In genomic region chr11:62125316-62125715, GRCh38 we compare ENCODE assay signal across 9 cellular contexts. TPM values are rescaled to one million over a fixed set of nuclear protein-coding genes. Genes with fewer than 3 reads are reported as not detected.
DNase-seq lines count a peak whose midpoint lies in the region; ATAC-seq and TF ChIP-seq lines count a peak whose summit lies in the region.
"Had no signal": no experiment of that assay in that cellular context is flagged by ENCODE, and none has a peak within 500 bp of the region (broad histone marks: within the 10 kb centered on the region; RNA-seq: fewer than 3 reads in every experiment).

No MANE protein-coding gene starts in this region.

- no peaks in the 10 kb centered on the region for H3K9me3 Mint-ChIP-seq in CD8-positive, alpha-beta T cell
- H3K9me3 Mint-ChIP-seq in IgD-negative memory B cell: no peaks in the 10 kb centered on the region
- H3K9me3 Mint-ChIP-seq in activated naive CD8-positive, alpha-beta T cell treated with anti-CD3 and anti-CD28 coated beads, Interleukin-2, amount 10 ng/mL, durations not matched to agents 7 days and 5 days: no peaks in the 10 kb centered on the region

- no peak for DNase-seq in CD8-positive, alpha-beta T cell
- no peak for DNase-seq in activated naive CD8-positive, alpha-beta T cell treated with anti-CD3 and anti-CD28 coated beads, Interleukin-2, amount 10 ng/mL, durations not matched to agents 7 days and 5 days
- DNase-seq in H4 (ENCODE audit: low spot score) (no peak), superior temporal gyrus (ENCODE audit: extremely low spot score) (no peak), lower leg skin (ENCODE audit: low spot score in 2 of 2) (no peak), NCI-H2171 treated with DMSO at 0.1 percent for 48 hours (lab: John Stamatoyannopoulos, UW) (no peak)
- DNase-seq: retina had no signal

- no peak overlapping the region for H3K27ac ChIP-seq in CD8-positive, alpha-beta T cell (ENCODE audit: low read depth, low read length)

- CTCF ChIA-PET in CD8-positive, alpha-beta T cell (lab: Charles Lee): no interaction called here

- H3K36me3 ChIP-seq in CD8-positive, alpha-beta T cell (ENCODE audit: insufficient read depth, low read length): peaks cover 11% of the 10 kb centered on the region
- peaks cover 14% of the 10 kb centered on the region for H3K36me3 ChIP-seq in mucosa of stomach (ENCODE audit: control insufficient read depth, insufficient read depth, low read length)

- no peaks in the 10 kb centered on the region for H3K27me3 Mint-ChIP-seq in CD8-positive, alpha-beta T cell (ENCODE audit: low read depth)
- no peaks in the 10 kb centered on the region for H3K27me3 Mint-ChIP-seq in IgD-negative memory B cell
- peaks cover 2% of the 10 kb centered on the region for H3K27me3 Mint-ChIP-seq in activated naive CD8-positive, alpha-beta T cell treated with anti-CD3 and anti-CD28 coated beads, Interleukin-2, amount 10 ng/mL, durations not matched to agents 7 days and 5 days

- intact Hi-C loops in CD8-positive, alpha-beta T cell (cut with DNase I, micrococcal nuclease): loop anchor here in 1 of 2 experiments (10.0 kb wide), 2 partner anchors 1221 to 1281 kb away; partner anchors contain the start of genes CCDC86 and PRPF19
- intact Hi-C loops in lower leg skin (cut with DNase I; ENCODE audit: low total_unique reads): no loop called here

- ATAC-seq in CD8-positive, alpha-beta T cell: no peak
- no peak for ATAC-seq in activated naive CD8-positive, alpha-beta T cell treated with anti-CD3 and anti-CD28 coated beads, Interleukin-2, amount 10 ng/mL, durations not matched to agents 7 days and 5 days (ENCODE audit: low read depth)

- TF ChIP-seq POLR2A in lower leg skin (IDR thresholded peaks at IDR 0.05): no peak

- peak overlapping the region; percentile 80 for H3K9ac ChIP-seq in mucosa of stomach (ENCODE audit: low read length)

- peaks cover 30% of the 10 kb centered on the region for H3K4me1 Mint-ChIP-seq in CD8-positive, alpha-beta T cell (ENCODE audit: low read depth)
- peaks cover 17 to 23% (median 20%) of the 10 kb centered on the region in 3 donors for H3K4me1 Mint-ChIP-seq in IgD-negative memory B cell
- H3K4me1 Mint-ChIP-seq in activated naive CD8-positive, alpha-beta T cell treated with anti-CD3 and anti-CD28 coated beads, Interleukin-2, amount 10 ng/mL, durations not matched to agents 7 days and 5 days: peaks cover 25% of the 10 kb centered on the region

- 25 to 36% methylated on average over 4 of the region's 4 CpGs for WGBS in lower leg skin, 2 donors

- H3K27me3 ChIP-seq in CD8-positive, alpha-beta T cell (ENCODE audit: insufficient read depth, low read length): no peaks in the 10 kb centered on the region
- no peaks in the 10 kb centered on the region for H3K27me3 ChIP-seq in mucosa of stomach (ENCODE audit: control insufficient read depth, insufficient read depth, low read length)

- no peak for TF ChIP-seq CTCF in CD8-positive, alpha-beta T cell (IDR thresholded peaks at IDR 0.05)
- no peak for TF ChIP-seq CTCF in lower leg skin (IDR thresholded peaks at IDR 0.05)

- POLR2A ChIA-PET in CD8-positive, alpha-beta T cell (lab: Charles Lee): no interaction called here
- POLR2A ChIA-PET in activated naive CD8-positive, alpha-beta T cell treated with anti-CD3 and anti-CD28 coated beads, Interleukin-2, amount 10 ng/mL, durations not matched to agents 7 days and 5 days (lab: Charles Lee): interaction anchor here (1.2 to 1.3 kb wide), 3 partner anchors 17 to 43 kb away, joined by 3 to 4 read pairs (median 3); no protein-coding TSS in a partner anchor

- H3K4me1 ChIP-seq in CD8-positive, alpha-beta T cell (ENCODE audit: insufficient read depth, low read length): peaks cover 18% of the 10 kb centered on the region
- peaks cover 14% of the 10 kb centered on the region for H3K4me1 ChIP-seq in mucosa of stomach (ENCODE audit: control insufficient read depth, insufficient read depth, low read length)

- H3K36me3 Mint-ChIP-seq in CD8-positive, alpha-beta T cell: peaks cover 31% of the 10 kb centered on the region
- H3K36me3 Mint-ChIP-seq in IgD-negative memory B cell: no peaks in the 10 kb centered on the region
- H3K36me3 Mint-ChIP-seq in activated naive CD8-positive, alpha-beta T cell treated with anti-CD3 and anti-CD28 coated beads, Interleukin-2, amount 10 ng/mL, durations not matched to agents 7 days and 5 days: peaks cover 19% of the 10 kb centered on the region

- no peak overlapping the region for H3K4me3 ChIP-seq in CD8-positive, alpha-beta T cell (ENCODE audit: low read depth, low read length)
- H3K4me3 ChIP-seq in mucosa of stomach (ENCODE audit: low read length): no peak overlapping the region
- H3K4me3 ChIP-seq in lower leg skin (ENCODE audit: low read depth, poor library complexity, severe bottlenecking): no peak overlapping the region

- no peaks in the 10 kb centered on the region for H3K9me3 ChIP-seq in CD8-positive, alpha-beta T cell (ENCODE audit: low read length)
- H3K9me3 ChIP-seq in mucosa of stomach (ENCODE audit: control insufficient read depth, low read length): no peaks in the 10 kb centered on the region

- H3K27ac Mint-ChIP-seq in CD8-positive, alpha-beta T cell: no peak overlapping the region
- peak overlapping the region in 2 of 3 donors; percentile 37 to 86 for H3K27ac Mint-ChIP-seq in IgD-negative memory B cell
- H3K27ac Mint-ChIP-seq in activated naive CD8-positive, alpha-beta T cell treated with anti-CD3 and anti-CD28 coated beads, Interleukin-2, amount 10 ng/mL, durations not matched to agents 7 days and 5 days: peak overlapping the region; percentile 22

- peak overlapping the region; percentile 92 for H3K4me3 Mint-ChIP-seq in CD8-positive, alpha-beta T cell
- H3K4me3 Mint-ChIP-seq in IgD-negative memory B cell: peak overlapping the region; percentile 93 to 97 (median 96)
- peak overlapping the region; percentile 99 for H3K4me3 Mint-ChIP-seq in activated naive CD8-positive, alpha-beta T cell treated with anti-CD3 and anti-CD28 coated beads, Interleukin-2, amount 10 ng/mL, durations not matched to agents 7 days and 5 days

RNA-seq across cellular contexts. Expression of gene INCENP, which starts 1.5 kb away (rescaled TPM):
- 10 to 100 TPM; 11.6 to 16.1 TPM for total RNA-seq in CD8-positive, alpha-beta T cell
- 2.8 TPM for polyA plus RNA-seq in IgD-negative memory B cell
- 100 to 1,000 TPM; 142 to 153 TPM for total RNA-seq in activated naive CD8-positive, alpha-beta T cell treated with anti-CD3 and anti-CD28 coated beads, Interleukin-2, amount 10 ng/mL, durations not matched to agents 7 days and 5 days
- 33.3 and 48.9 TPM in 2 replicates for total RNA-seq in H4 (2014; rRNA removed; shearing (Covaris generic))
- 10 to 100 TPM; 17.5 to 30.7 (median 26.4) TPM for total RNA-seq in lower leg skin
